12 cellular contexts compared by ENCODE assay signal in genomic region chr3:4845882-4846281, GRCh38.
A peak's percentile ranks its signal among the peaks of the same experiment; 100 is the strongest.
DNase-seq lines count a peak whose midpoint lies in the region; ATAC-seq and TF ChIP-seq lines count a peak whose summit lies in the region.
"Had no signal": no experiment of that assay in that cellular context is flagged by ENCODE, and none has a peak within 500 bp of the region (broad histone marks: within the 10 kb centered on the region; RNA-seq: fewer than 3 reads in every experiment).

No MANE protein-coding gene starts in this region.

- no peaks in the 10 kb centered on the region for H3K9me3 ChIP-seq in BE2C

- TF ChIP-seq CTCF in BE2C (IDR thresholded peaks at IDR 0.05; ENCODE audit: low read depth, low read length) = no peak

- H3K27me3 ChIP-seq in BE2C = no peaks in the 10 kb centered on the region

- no peaks in the 10 kb centered on the region for H3K9me3 Mint-ChIP-seq in immature natural killer cell

- no peak overlapping the region for H3K4me3 ChIP-seq in BE2C (ENCODE audit: low read depth, low read length)
- H3K4me3 ChIP-seq: lung had no signal

- H3K4me1 Mint-ChIP-seq in immature natural killer cell = peaks cover 63 to 90% of the 10 kb centered on the region in 2 donors

- DNase-seq in immature natural killer cell = peak; percentile 69 to 71 (median 70)
- no peak for DNase-seq in ureter (ENCODE audit: low spot score)
- DNase-seq in GM19238 (ENCODE audit: insufficient read length, low spot score) = no peak
- DNase-seq in BE2C = no peak
- no peak for DNase-seq in activated CD8-positive, alpha-beta memory T cell treated with anti-CD3 and anti-CD28 coated beads, Interleukin-2, amount 50 U/mL, for 48 hours
- DNase-seq: NCI-H1048; Right ventricle myocardium superior; stimulated activated CD4-positive, alpha-beta T cell treated with anti-CD3 and anti-CD28 coated beads, Interleukin-15, amount 100 ng/mL, for 24 hours had no signal

- H3K27ac Mint-ChIP-seq in immature natural killer cell = peak overlapping the region; percentile 65 to 94 (median 86)

- H3K36me3 ChIP-seq in BE2C = no peaks in the 10 kb centered on the region

- H3K4me1 ChIP-seq in BE2C = no peaks in the 10 kb centered on the region

- ATAC-seq in GM18519 (IDR thresholded peaks at IDR 0.05; ENCODE audit: low FRiP score, unreplicated experiment) (peak; percentile 84), GM21526 (IDR thresholded peaks at IDR 0.05; ENCODE audit: low FRiP score, unreplicated experiment) (peak; percentile 77), HG03342 (IDR thresholded peaks at IDR 0.05; ENCODE audit: unreplicated experiment) (peak; percentile 77)

- H3K27me3 Mint-ChIP-seq in immature natural killer cell (ENCODE audit: low read depth in 3 of 3) = peaks cover 0 to 12% (median 8%) of the 10 kb centered on the region in 3 donors

- peak overlapping the region in 3 of 5 donors; percentile 4 to 62 (median 5) for H3K4me3 Mint-ChIP-seq in immature natural killer cell

- peaks cover 6 to 25% (median 12%) of the 10 kb centered on the region in 3 donors for H3K36me3 Mint-ChIP-seq in immature natural killer cell

Comparison
In these comparisons a context has a peak if more than half of its experiments do, and no peak if none do; other contexts are left out.
1. DNase-seq: peak in immature natural killer cell (3 of 3); none in ureter (single experiment), GM19238 (single experiment), BE2C (single experiment) and activated CD8-positive, alpha-beta memory T cell treated with anti-CD3 and anti-CD28 coated beads, Interleukin-2, amount 50 U/mL, for 48 hours (single experiment).
2. Peak in every context shown above with its lines, with median percentiles within 50 percentile points of each other: ATAC-seq.